8 cellular contexts compared by ENCODE assay signal in the genomic region with DNA sequence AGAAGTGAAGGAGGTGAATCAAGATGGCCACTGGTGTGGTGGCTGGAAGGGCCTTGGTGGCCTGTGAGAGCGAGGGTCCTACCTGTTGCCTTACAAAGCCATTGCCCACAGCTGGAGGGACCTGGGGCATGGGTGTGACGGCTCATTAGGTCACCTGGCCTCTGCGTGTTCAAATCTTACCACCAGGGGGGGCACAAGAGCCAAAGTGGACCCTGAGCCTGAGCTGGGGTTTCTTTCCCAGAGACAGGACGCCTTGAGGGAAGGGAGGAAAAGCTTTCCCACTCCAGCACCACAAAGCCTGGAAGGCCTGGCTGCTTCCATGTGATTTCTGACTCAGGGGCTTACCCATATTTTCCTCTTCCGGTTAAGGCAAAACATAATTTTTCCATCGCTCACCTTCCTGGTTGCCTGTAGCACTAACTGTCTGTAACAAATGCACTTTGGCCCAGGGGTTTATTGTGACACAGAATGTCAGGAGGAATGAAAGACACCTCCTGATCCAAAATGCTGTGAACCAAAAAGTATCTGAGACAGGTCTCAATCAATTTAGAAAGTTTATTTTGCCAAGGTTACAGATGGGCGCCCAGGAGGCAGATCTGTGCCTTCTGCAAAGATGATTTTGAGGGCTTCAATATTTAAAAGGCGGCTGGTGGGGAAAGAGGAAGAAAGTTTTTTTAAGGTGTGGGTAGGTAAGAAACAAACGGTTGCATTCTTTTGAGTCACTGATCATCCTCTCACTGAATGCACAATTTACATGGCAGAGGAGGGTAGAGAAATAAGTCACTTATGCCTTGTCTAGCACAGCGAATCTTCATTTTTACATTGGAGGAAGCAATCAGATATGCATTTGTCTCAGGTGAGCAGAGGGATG. TPM values are rescaled to one million over a fixed set of nuclear protein-coding genes. Genes with fewer than 3 reads are reported as not detected.
DNase-seq lines count a peak whose midpoint lies in the region; ATAC-seq and TF ChIP-seq lines count a peak whose summit lies in the region.

No MANE protein-coding gene starts in this region.

- H3K4me1 ChIP-seq in MM.1S (ENCODE audit: low read length): peaks cover 5% of the 10 kb centered on the region; the same call in 1 of the 2 replicates
- peaks cover 31% of the 10 kb centered on the region for H3K4me1 ChIP-seq in vagina

- peak overlapping the region; percentile 38; the same call in 1 of the 2 replicates for H2AFZ ChIP-seq in MM.1S (ENCODE audit: low read length)

- H3K9ac ChIP-seq in MM.1S (ENCODE audit: low read length): no peak overlapping the region

- H4K20me1 ChIP-seq in MM.1S (ENCODE audit: insufficient read depth, low read length): no peaks in the 10 kb centered on the region

- no peak for TF ChIP-seq POLR2A in vagina (IDR thresholded peaks at IDR 0.05)

- TF ChIP-seq CTCF in MM.1S (IDR thresholded peaks at IDR 0.05; ENCODE audit: low read length): peak; percentile 86
- TF ChIP-seq CTCF in vagina (IDR thresholded peaks at IDR 0.05): peak; percentile 95 to 99 (median 99)

- H3K4me3 ChIP-seq in MM.1S (ENCODE audit: low read length) (no peak overlapping the region), vagina (no peak overlapping the region)

- no peaks in the 10 kb centered on the region for H3K9me2 ChIP-seq in MM.1S (replicated peaks; ENCODE audit: insufficient read depth, low read length)

- peaks cover 6% of the 10 kb centered on the region; the same call in 1 of the 2 replicates for H3K27me3 ChIP-seq in MM.1S (replicated peaks; ENCODE audit: insufficient read depth, low read length)
- H3K27me3 ChIP-seq in vagina: no peaks in the 10 kb centered on the region

- H3F3A ChIP-seq in MM.1S (ENCODE audit: insufficient read depth, low read length): 0 out of 2 replicates have a peak, but pooled peaks cover 3% of the 10 kb centered on the region

- H3K27ac ChIP-seq in MM.1S (ENCODE audit: low read length): no peak overlapping the region
- H3K27ac ChIP-seq in vagina: peak overlapping the region; percentile 58

- no peaks in the 10 kb centered on the region for H3K36me3 ChIP-seq in MM.1S (replicated peaks; ENCODE audit: insufficient read depth, low read length)
- no peaks in the 10 kb centered on the region for H3K36me3 ChIP-seq in vagina

- peaks cover 7% of the 10 kb centered on the region for H3K79me2 ChIP-seq in MM.1S (ENCODE audit: low read length)

- DNase-seq in NCI-H2081 (lab: John Stamatoyannopoulos, UW) (peak; percentile 52 to 61), NCI-H2081 treated with DMSO at 0.1 percent for 48 hours (lab: John Stamatoyannopoulos, UW) (no peak), MM.1S (peak; percentile 70), T follicular helper cell (ENCODE audit: low read depth) (peak; percentile 48), amygdala (lab: John Stamatoyannopoulos, UW) (peak in 52 of 56 donors; percentile 20 to 89 (median 65)), left ventricle myocardium superior (peak; percentile 86), retina (peak; percentile 90), vagina (ENCODE audit: extremely low spot score in 2 of 2) (peak in 1 of 2 donors; percentile 97)

- ATAC-seq in left ventricle myocardium superior: peak; percentile 84

- intact Hi-C loops in left ventricle myocardium superior (cut with micrococcal nuclease): loop anchor here (2.0 kb wide), 1 partner anchor 89 kb away; no protein-coding TSS in a partner anchor
- intact Hi-C loops in vagina (cut with DNase I): loop anchor here (1.0 to 5.0 kb wide), 2 partner anchors 36 to 82 kb away; no protein-coding TSS in a partner anchor

- no peaks in the 10 kb centered on the region for H3K9me3 ChIP-seq in MM.1S (replicated peaks; ENCODE audit: insufficient read depth, low read length)
- H3K9me3 ChIP-seq in vagina: no peaks in the 10 kb centered on the region

- no peak overlapping the region for H3K4me2 ChIP-seq in MM.1S (ENCODE audit: low read depth, low read length)

RNA-seq across cellular contexts. Expression of gene CD9, which starts 4.3 kb away (rescaled TPM):
- total RNA-seq in left ventricle myocardium superior (39.2 TPM), vagina (366 TPM)
